In genomic region chr4:138868562-138868961, GRCh38 we compare ENCODE assay signal across 11 cellular contexts.
"Had no signal": no experiment of that assay in that cellular context is flagged by ENCODE, and none has a peak within 500 bp of the region (broad histone marks: within the 10 kb centered on the region; RNA-seq: fewer than 3 reads in every experiment).

No MANE protein-coding gene starts in this region.

- H3K27ac ChIP-seq: breast epithelium, psoas muscle, right lobe of liver had no signal

- H3K4me3 ChIP-seq: breast epithelium, psoas muscle, right lobe of liver had no signal

- ATAC-seq: right lobe of liver had no signal

- H3K9me3 Mint-ChIP-seq: activated naive CD8-positive, alpha-beta T cell treated with anti-CD3 and anti-CD28 coated beads for 36 hours; activated T-helper 1 cell treated with anti-CD3 and anti-CD28 coated beads, Interleukin-12 subunit alpha, Interleukin-12 subunit beta, Interleukin-2, Interleukin-4 antibody, amounts not matched to agents 30 ng/mL and 10 ng/mL and 1 ng/mL, durations not matched to agents 14 hours and 24 hours and 36 hours had no signal

- H3K36me3 Mint-ChIP-seq: activated naive CD8-positive, alpha-beta T cell treated with anti-CD3 and anti-CD28 coated beads for 36 hours had no signal

- H3K27me3 ChIP-seq: breast epithelium, right lobe of liver had no signal

- H3K4me1 ChIP-seq: breast epithelium, psoas muscle, right lobe of liver had no signal

- H3K36me3 ChIP-seq: breast epithelium, right lobe of liver had no signal

- H3K27ac Mint-ChIP-seq: activated naive CD8-positive, alpha-beta T cell treated with anti-CD3 and anti-CD28 coated beads for 36 hours; activated T-helper 1 cell treated with anti-CD3 and anti-CD28 coated beads, Interleukin-12 subunit alpha, Interleukin-12 subunit beta, Interleukin-2, Interleukin-4 antibody, amounts not matched to agents 30 ng/mL and 10 ng/mL and 1 ng/mL, durations not matched to agents 14 hours and 24 hours and 36 hours had no signal

- DNase-seq: activated CD4-positive, alpha-beta T cell treated with anti-CD3 and anti-CD28 coated beads, Interleukin-2, amount 50 U/mL, for 1 hour; activated naive CD8-positive, alpha-beta T cell treated with anti-CD3 and anti-CD28 coated beads for 36 hours; cerebellar nuclear complex; hippocampal formation; mesendoderm; psoas muscle; right lobe of liver; stimulated activated CD4-positive, alpha-beta T cell treated with anti-CD3 and anti-CD28 coated beads, Interleukin-1b, Interleukin-23, amount 100 ng/mL, for 48 hours; SW 1271 had no signal

- H3K9me3 ChIP-seq: breast epithelium, psoas muscle, right lobe of liver had no signal

- H3K4me3 Mint-ChIP-seq: activated naive CD8-positive, alpha-beta T cell treated with anti-CD3 and anti-CD28 coated beads for 36 hours; activated T-helper 1 cell treated with anti-CD3 and anti-CD28 coated beads, Interleukin-12 subunit alpha, Interleukin-12 subunit beta, Interleukin-2, Interleukin-4 antibody, amounts not matched to agents 30 ng/mL and 10 ng/mL and 1 ng/mL, durations not matched to agents 14 hours and 24 hours and 36 hours had no signal
